Comparison of ENCODE assay signal across 16 cellular contexts in the genomic region with DNA sequence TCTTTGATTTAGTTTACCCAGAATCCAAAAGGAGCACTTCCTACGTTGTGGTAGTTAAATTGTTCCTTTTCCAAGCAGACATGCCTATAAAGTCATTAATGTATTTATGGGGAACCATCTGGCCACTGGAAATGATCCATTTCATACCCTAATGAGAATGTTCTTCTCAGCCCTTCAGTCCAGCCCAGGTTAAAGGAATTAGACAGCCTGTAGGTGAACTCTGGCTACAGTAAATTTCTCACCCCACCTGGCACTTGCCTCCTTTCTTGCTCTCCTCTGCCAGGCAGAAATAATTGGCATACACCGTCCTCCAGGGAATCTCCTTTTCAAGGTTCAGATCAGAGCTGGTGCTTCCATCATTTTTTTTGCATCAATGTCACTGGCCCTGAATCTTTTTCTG.
A peak's percentile ranks its signal among the peaks of the same experiment; 100 is the strongest.
DNase-seq lines count a peak whose midpoint lies in the region; ATAC-seq and TF ChIP-seq lines count a peak whose summit lies in the region.
"Had no signal": no experiment of that assay in that cellular context is flagged by ENCODE, and none has a peak within 500 bp of the region (broad histone marks: within the 10 kb centered on the region; RNA-seq: fewer than 3 reads in every experiment).

No MANE protein-coding gene starts in this region.

- H3K9ac ChIP-seq in colonic mucosa (ENCODE audit: low read depth in 2 of 2, low read length in 2 of 2), result no peak overlapping the region

- H3K4me3 Mint-ChIP-seq in stimulated activated naive CD8-positive, alpha-beta T cell treated with anti-CD3 and anti-CD28 coated beads, Interleukin-15, Interleukin-2, amounts not matched to agents 100 ng/mL and 50 ng/mL, for 24 hours, result no peak overlapping the region
- H3K4me3 Mint-ChIP-seq in stimulated activated naive CD8-positive, alpha-beta T cell treated with anti-CD3 and anti-CD28 coated beads, Interleukin-15, amount 100 ng/mL, for 72 hours, result no peak overlapping the region
- H3K4me3 Mint-ChIP-seq: CD8-positive, alpha-beta memory T cell had no signal

- H3K27me3 ChIP-seq in colonic mucosa, result no peaks in the 10 kb centered on the region
- H3K27me3 ChIP-seq in gastrocnemius medialis, result no peaks in the 10 kb centered on the region
- no peaks in the 10 kb centered on the region for H3K27me3 ChIP-seq in MG63
- H3K27me3 ChIP-seq: pancreas had no signal

- no peaks in the 10 kb centered on the region for H3K27me3 Mint-ChIP-seq in stimulated activated naive CD8-positive, alpha-beta T cell treated with anti-CD3 and anti-CD28 coated beads, Interleukin-15, Interleukin-2, amounts not matched to agents 100 ng/mL and 50 ng/mL, for 24 hours
- peaks cover 24% of the 10 kb centered on the region for H3K27me3 Mint-ChIP-seq in stimulated activated naive CD8-positive, alpha-beta T cell treated with anti-CD3 and anti-CD28 coated beads, Interleukin-15, amount 100 ng/mL, for 72 hours

- H3K4me1 ChIP-seq in colonic mucosa (peaks cover 5% of the 10 kb centered on the region), gastrocnemius medialis (peaks cover 74 to 81% of the 10 kb centered on the region in 2 donors)

- no peaks in the 10 kb centered on the region for H3K9me3 ChIP-seq in colonic mucosa
- no peaks in the 10 kb centered on the region for H3K9me3 ChIP-seq in gastrocnemius medialis
- H3K9me3 ChIP-seq in MG63, result no peaks in the 10 kb centered on the region
- H3K9me3 ChIP-seq: pancreas had no signal

- H3K4me3 ChIP-seq in colonic mucosa (no peak overlapping the region), gastrocnemius medialis (no peak overlapping the region), MG63 (no peak overlapping the region)
- H3K4me3 ChIP-seq: pancreas, SK-N-MC had no signal

- peaks cover 90% of the 10 kb centered on the region for H3K4me1 Mint-ChIP-seq in stimulated activated naive CD8-positive, alpha-beta T cell treated with anti-CD3 and anti-CD28 coated beads, Interleukin-15, Interleukin-2, amounts not matched to agents 100 ng/mL and 50 ng/mL, for 24 hours (ENCODE audit: low read depth)
- peaks cover 55% of the 10 kb centered on the region for H3K4me1 Mint-ChIP-seq in stimulated activated naive CD8-positive, alpha-beta T cell treated with anti-CD3 and anti-CD28 coated beads, Interleukin-15, amount 100 ng/mL, for 72 hours

- in situ Hi-C loops in gastrocnemius medialis (cut with MboI; ENCODE audit: low sequenced_read_pairs in 4 of 4), result loop anchor here in 1 of 4 donors (10.0 kb wide), 1 partner anchor 523 kb away; no protein-coding TSS in a partner anchor

- ATAC-seq in stimulated activated naive CD8-positive, alpha-beta T cell treated with anti-CD3 and anti-CD28 coated beads, Interleukin-15, amount 100 ng/mL, for 72 hours, result no peak
- no peak for ATAC-seq in gastrocnemius medialis
- ATAC-seq in GM19467 (IDR thresholded peaks at IDR 0.05; ENCODE audit: unreplicated experiment), result no peak
- ATAC-seq in GM18502 (IDR thresholded peaks at IDR 0.05; ENCODE audit: poor library complexity, unreplicated experiment), result no peak
- ATAC-seq: left lobe of liver had no signal

- no peak for TF ChIP-seq POLR2A in gastrocnemius medialis (IDR thresholded peaks at IDR 0.05)

- TF ChIP-seq CTCF in colonic mucosa (IDR thresholded peaks at IDR 0.05) (no peak), gastrocnemius medialis (IDR thresholded peaks at IDR 0.05 in 4 of 5, conservative IDR thresholded peaks at IDR 0.05 in 1 of 5) (no peak)

- intact Hi-C loops in colonic mucosa (cut with DNase I), result no loop called here
- intact Hi-C loops in gastrocnemius medialis (cut with DNase I; ENCODE audit: low total_unique reads), result loop anchor here (2.0 to 5.0 kb wide), 2 partner anchors 121 to 521 kb away; partner anchors contain the start of gene SETBP1

- peaks cover 5% of the 10 kb centered on the region for H3K9me3 Mint-ChIP-seq in stimulated activated naive CD8-positive, alpha-beta T cell treated with anti-CD3 and anti-CD28 coated beads, Interleukin-15, Interleukin-2, amounts not matched to agents 100 ng/mL and 50 ng/mL, for 24 hours
- peaks cover 6 to 12% of the 10 kb centered on the region in 2 donors for H3K9me3 Mint-ChIP-seq in stimulated activated naive CD8-positive, alpha-beta T cell treated with anti-CD3 and anti-CD28 coated beads, Interleukin-15, amount 100 ng/mL, for 72 hours

- H3K27ac ChIP-seq in colonic mucosa, result peak overlapping the region; percentile 51
- H3K27ac ChIP-seq in gastrocnemius medialis, result peak overlapping the region; percentile 92 to 98 (median 94)
- H3K27ac ChIP-seq: SK-N-MC had no signal

- H3K36me3 ChIP-seq in colonic mucosa (no peaks in the 10 kb centered on the region), gastrocnemius medialis (no peaks in the 10 kb centered on the region), MG63 (no peaks in the 10 kb centered on the region)
- H3K36me3 ChIP-seq: pancreas had no signal

- H3K27ac Mint-ChIP-seq in stimulated activated naive CD8-positive, alpha-beta T cell treated with anti-CD3 and anti-CD28 coated beads, Interleukin-15, Interleukin-2, amounts not matched to agents 100 ng/mL and 50 ng/mL, for 24 hours, result peak overlapping the region; percentile 3
- no peak overlapping the region for H3K27ac Mint-ChIP-seq in stimulated activated naive CD8-positive, alpha-beta T cell treated with anti-CD3 and anti-CD28 coated beads, Interleukin-15, amount 100 ng/mL, for 72 hours
- H3K27ac Mint-ChIP-seq: CD8-positive, alpha-beta memory T cell had no signal

- DNase-seq in stimulated activated naive CD8-positive, alpha-beta T cell treated with anti-CD3 and anti-CD28 coated beads, Interleukin-15, amount 100 ng/mL, for 72 hours, result no peak
- DNase-seq in colonic mucosa, result no peak
- no peak for DNase-seq in gastrocnemius medialis
- no peak for DNase-seq in DMS153 treated with DMSO at 0.1 percent for 48 hours (lab: John Stamatoyannopoulos, UW; ENCODE audit: unreplicated experiment)
- DNase-seq in MG63, result no peak
- DNase-seq: activated gamma-delta T cell treated with Interleukin-2 at 50 U/mL for 16 hours; CD8-positive, alpha-beta memory T cell; cortex of kidney; NCI-H187; NCI-H526 treated with DMSO at 0.1 percent for 48 hours; pancreas had no signal

- H3K36me3 Mint-ChIP-seq in stimulated activated naive CD8-positive, alpha-beta T cell treated with anti-CD3 and anti-CD28 coated beads, Interleukin-15, Interleukin-2, amounts not matched to agents 100 ng/mL and 50 ng/mL, for 24 hours (ENCODE audit: low read depth), result peaks cover 32% of the 10 kb centered on the region
- H3K36me3 Mint-ChIP-seq: CD8-positive, alpha-beta memory T cell had no signal
